In genomic region chr7:36484265-36484664, GRCh38 we compare ENCODE assay signal across 27 cellular contexts.
"Had no signal": no experiment of that assay in that cellular context is flagged by ENCODE, and none has a peak within 500 bp of the region (broad histone marks: within the 10 kb centered on the region; RNA-seq: fewer than 3 reads in every experiment).

No MANE protein-coding gene starts in this region.

- H3K9me3 ChIP-seq: ascending aorta had no signal

- H3K4me1 ChIP-seq: ascending aorta had no signal

- H3K36me3 ChIP-seq: ascending aorta, brain microvascular endothelial cell, WERI-Rb-1 had no signal

- DNase-seq: activated B cell treated with CpG ODN at 0.5 μM for 24 hours; activated CD4-positive, alpha-beta memory T cell treated with anti-CD3 and anti-CD28 coated beads for 36 hours; activated CD4-positive, alpha-beta T cell treated with anti-CD3 and anti-CD28 coated beads for 36 hours; activated CD4-positive, alpha-beta T cell treated with anti-CD3 and anti-CD28 coated beads, Interleukin-2, amount 10 ng/mL, durations not matched to agents 24 days and 14 days; activated CD8-positive, alpha-beta memory T cell treated with anti-CD3 and anti-CD28 coated beads, Interleukin-2, amount 10 ng/mL, durations not matched to agents 7 days and 5 days; activated CD8-positive, alpha-beta memory T cell treated with anti-CD3 and anti-CD28 coated beads, Interleukin-2, amount 50 U/mL, for 4 hours; activated CD8-positive, alpha-beta T cell treated with anti-CD3 and anti-CD28 coated beads, Interleukin-2, amount 10 ng/mL, durations not matched to agents 7 days and 5 days; activated gamma-delta T cell; activated naive CD4-positive, alpha-beta T cell; activated naive CD4-positive, alpha-beta T cell treated with anti-CD3 and anti-CD28 coated beads, Interleukin-2, amount 10 ng/mL, durations not matched to agents 7 days and 5 days; activated naive CD8-positive, alpha-beta T cell treated with anti-CD3 and anti-CD28 coated beads, Interleukin-2, amount 10 ng/mL, durations not matched to agents 7 days and 5 days; activated T-cell treated with anti-CD3 and anti-CD28 coated beads, Interleukin-2, amount 50 U/mL, for 1 hour; activated T-cell treated with anti-CD3 and anti-CD28 coated beads, Interleukin-2, amount 50 U/mL, for 48 hours; brain microvascular endothelial cell; effector memory CD4-positive, alpha-beta T cell; endodermal cell; foreskin fibroblast; T-helper 1 cell; T-helper 17 cell; T1000; WERI-Rb-1 had no signal

- H3K27ac ChIP-seq: ascending aorta, brain microvascular endothelial cell, coronary artery, WERI-Rb-1 had no signal

- H3K4me3 ChIP-seq: ascending aorta, coronary artery, dorsolateral prefrontal cortex had no signal

- H3K27me3 ChIP-seq: ascending aorta, brain microvascular endothelial cell, dorsolateral prefrontal cortex had no signal

- ATAC-seq: activated CD4-positive, alpha-beta T cell treated with anti-CD3 and anti-CD28 coated beads for 36 hours; activated CD4-positive, CD25-positive, alpha-beta regulatory T cell treated with anti-CD3 and anti-CD28 coated beads, Interleukin-2, amount 50 U/mL, for 24 hours; activated CD8-positive, alpha-beta memory T cell treated with anti-CD3 and anti-CD28 coated beads, Interleukin-2, amount 10 ng/mL, durations not matched to agents 7 days and 5 days; activated CD8-positive, alpha-beta T cell treated with anti-CD3 and anti-CD28 coated beads, Interleukin-2, amount 10 ng/mL, durations not matched to agents 7 days and 5 days; activated naive CD4-positive, alpha-beta T cell treated with anti-CD3 and anti-CD28 coated beads, Interleukin-2, amount 50 U/mL, for 72 hours; esophagus mucosa; T-helper 17 cell had no signal
